In genomic region chr17:79009397-79010303, GRCh38 we compare ENCODE assay signal across 8 cellular contexts. TPM values are rescaled to one million over a fixed set of nuclear protein-coding genes. Genes with fewer than 3 reads are reported as not detected.
A peak's percentile ranks its signal among the peaks of the same experiment; 100 is the strongest.
DNase-seq lines count a peak whose midpoint lies in the region; ATAC-seq and TF ChIP-seq lines count a peak whose summit lies in the region.

Gene CANT1 (minus strand): TSS chr17:79009764. CDS start chr17:78997622, 12,142 bp downstream.

- ATAC-seq in HG03066 (IDR thresholded peaks at IDR 0.05; ENCODE audit: low read depth, unreplicated experiment) (peak; percentile 77), left lobe of liver (peak; percentile 97)

- peak within 1 kb of the TSS; percentile 92 to 96 for H3K27ac ChIP-seq in coronary artery

- DNase-seq in AG04449 (ENCODE audit: low read depth, low spot score) = peak; percentile 7
- peak; percentile 65 to 93 for DNase-seq in NCI-H446 (lab: John Stamatoyannopoulos, UW)
- peak; percentile 88 for DNase-seq in activated CD4-positive, alpha-beta T cell treated with anti-CD3 and anti-CD28 coated beads for 48 hours
- DNase-seq in coronary artery (ENCODE audit: low spot score) = peak; percentile 82
- DNase-seq in left lobe of liver (ENCODE audit: low spot score) = peak; percentile 86
- DNase-seq in stimulated activated CD4-positive, alpha-beta T cell treated with anti-CD3 and anti-CD28 coated beads, Interleukin-2, amount 100 ng/mL, for 4 hours (ENCODE audit: low read depth) = peak; percentile 70

- TF ChIP-seq POLR2A in GM18526 (IDR thresholded peaks at IDR 0.05; ENCODE audit: extremely low read depth, insufficient read length) = peak; percentile 74

- CTCF ChIA-PET in AG04449 (lab: Yijun Ruan, JAX) = interaction anchor here (1.4 kb wide), 1 partner anchor 36 kb away, joined by 3 read pairs; no protein-coding TSS in a partner anchor

- TF ChIP-seq CTCF in AG04449 (IDR thresholded peaks at IDR 0.05; ENCODE audit: insufficient read depth, low read length, missing control alignments) (no peak), coronary artery (IDR thresholded peaks at IDR 0.05) (no peak)

- peak within 1 kb of the TSS; percentile 99 for H3K4me3 ChIP-seq in AG04449 (ENCODE audit: low read depth, low read length)
- H3K4me3 ChIP-seq in coronary artery = peak within 1 kb of the TSS; percentile 99

- POLR2A ChIA-PET in AG04449 (lab: Yijun Ruan, JAX) = interaction anchor here (0.7 kb wide), 1 partner anchor 18 kb away, joined by 3 read pairs; no protein-coding TSS in a partner anchor

RNA-seq across cellular contexts. Expression of gene CANT1, which starts in this region (rescaled TPM):
- total RNA-seq in left lobe of liver = 20.4 TPM

Comparison
In these comparisons a context has a peak if more than half of its experiments do, and no peak if none do; other contexts are left out.
1. Peak in every context shown above with its lines: DNase-seq, ATAC-seq, H3K4me3 ChIP-seq and H3K27ac ChIP-seq.
2. DNase-seq: peak in every context shown above with its lines; median percentile 88 in activated CD4-positive, alpha-beta T cell treated with anti-CD3 and anti-CD28 coated beads for 48 hours; 86 in left lobe of liver; 82 in coronary artery; 79 in NCI-H446; 70 in stimulated activated CD4-positive, alpha-beta T cell treated with anti-CD3 and anti-CD28 coated beads, Interleukin-2, amount 100 ng/mL, for 4 hours; 7 in AG04449.